Comparison of ENCODE assay signal across 20 cellular contexts in genomic region chr6:47162231-47162630, GRCh38.
DNase-seq lines count a peak whose midpoint lies in the region; ATAC-seq, FAIRE-seq and TF ChIP-seq lines count a peak whose summit lies in the region.
"Had no signal": no experiment of that assay in that cellular context is flagged by ENCODE, and none has a peak within 500 bp of the region (broad histone marks: within the 10 kb centered on the region; RNA-seq: fewer than 3 reads in every experiment).

No MANE protein-coding gene starts in this region.

- no peaks in the 10 kb centered on the region for H3K9me2 ChIP-seq in neural cell (ENCODE audit: insufficient read depth, low read length)

- no peaks in the 10 kb centered on the region for H3K36me3 ChIP-seq in Panc1 (ENCODE audit: control insufficient read depth, insufficient read depth, low read length)
- no peaks in the 10 kb centered on the region for H3K36me3 ChIP-seq in neural cell (ENCODE audit: insufficient read depth, low read length)

- H3K27me3 ChIP-seq in Panc1 (ENCODE audit: control insufficient read depth, insufficient read depth, low read length), result no peaks in the 10 kb centered on the region
- H3K27me3 ChIP-seq in neural cell (ENCODE audit: insufficient read depth, low read depth, low read length), result no peaks in the 10 kb centered on the region

- H3K4me3 ChIP-seq in Panc1 (ENCODE audit: low read depth in 2 of 2, low read length in 2 of 2) (no peak overlapping the region), neural cell (ENCODE audit: low read length) (peak overlapping the region; percentile 4)
- H3K4me3 ChIP-seq: GM23338 had no signal

- H3K9me3 ChIP-seq in Panc1 (ENCODE audit: control insufficient read depth, insufficient read depth, low read depth, low read length), result no peaks in the 10 kb centered on the region
- no peaks in the 10 kb centered on the region for H3K9me3 ChIP-seq in neural cell (ENCODE audit: low read length)

- no peak overlapping the region for H2AFZ ChIP-seq in neural cell (ENCODE audit: low read depth, low read length)
- H2AFZ ChIP-seq: GM23338 had no signal

- ATAC-seq in Panc1, result no peak
- ATAC-seq: CD8-positive, alpha-beta T cell; GM23338; HCT116 had no signal

- in situ Hi-C loops in Panc1 (cut with HindIII; ENCODE audit: low pct_unique_long_range_greater_than_20kb, low sequenced_read_pairs), result no loop called here

- H3K79me2 ChIP-seq in neural cell (replicated peaks; ENCODE audit: insufficient read depth, low read length), result no peaks in the 10 kb centered on the region

- BruUV-seq in Calu3 (replicated peaks; lab: Mats Ljungman, UMichigan) (no TSS peak), Panc1 (replicated peaks; lab: Mats Ljungman, UMichigan) (no TSS peak)

- H3K4me3 Mint-ChIP-seq in Calu3 (ENCODE audit: low read depth, unreplicated experiment) (no peak overlapping the region), endothelial cell (ENCODE audit: unreplicated experiment) (no peak overlapping the region)
- H3K4me3 Mint-ChIP-seq: CD8-positive, alpha-beta T cell; GM23338; HFFc6 had no signal

- peak overlapping the region; percentile 77 for H3K27ac Mint-ChIP-seq in Calu3 (ENCODE audit: unreplicated experiment)
- H3K27ac Mint-ChIP-seq in endothelial cell (ENCODE audit: unreplicated experiment), result no peak overlapping the region
- H3K27ac Mint-ChIP-seq: CD8-positive, alpha-beta T cell; GM23338; HFFc6 had no signal

- no peak for TF ChIP-seq POLR2A in H54 (IDR thresholded peaks at IDR 0.05; ENCODE audit: low read depth, low read length)

- H3K27ac ChIP-seq in Panc1 (ENCODE audit: low read length) (peak overlapping the region; percentile 55; the same call in 1 of the 2 replicates), neural cell (ENCODE audit: low read length) (peak overlapping the region; percentile 90)

- TF ChIP-seq RAD21 in neural cell (conservative IDR thresholded peaks at IDR 0.05), result no peak

- no peak for DNase-seq in Calu3
- DNase-seq in H54 (ENCODE audit: insufficient read length, low spot score), result no peak
- DNase-seq in Panc1 (ENCODE audit: low read depth, low spot score), result no peak
- DNase-seq in GM20000 (ENCODE audit: low spot score), result no peak
- DNase-seq in NCI-H748 treated with DMSO at 0.1 percent for 48 hours (lab: John Stamatoyannopoulos, UW), result no peak
- no peak for DNase-seq in endothelial cell (ENCODE audit: low spot score)
- DNase-seq: CD8-positive, alpha-beta T cell; DMS 273 treated with DMSO at 0.1 percent for 48 hours; DMS53; DND-41; EL; H7; HFFc6; IMR-90 had no signal

- H3K4me1 Mint-ChIP-seq in Calu3 (ENCODE audit: low read depth, unreplicated experiment) (peaks cover 50% of the 10 kb centered on the region), endothelial cell (ENCODE audit: unreplicated experiment) (no peaks in the 10 kb centered on the region)

- CTCF ChIA-PET in Calu3 (lab: Charles Lee) (no interaction called here), Panc1 (lab: Charles Lee) (no interaction called here)

- intact Hi-C loops in Calu3 (cut with micrococcal nuclease; ENCODE audit: unreplicated experiment), result no loop called here
- intact Hi-C loops in Panc1 (cut with micrococcal nuclease; ENCODE audit: unreplicated experiment), result no loop called here

- H3K36me3 Mint-ChIP-seq in Calu3 (ENCODE audit: insufficient read depth, unreplicated experiment) (no peaks in the 10 kb centered on the region), endothelial cell (ENCODE audit: low read depth, unreplicated experiment) (no peaks in the 10 kb centered on the region)
- H3K36me3 Mint-ChIP-seq: CD8-positive, alpha-beta T cell had no signal

- POLR2A ChIA-PET in Panc1 (lab: Charles Lee), result no interaction called here

- H4K20me1 ChIP-seq in neural cell (ENCODE audit: insufficient read depth), result no peaks in the 10 kb centered on the region

- H3K27me3 Mint-ChIP-seq in Calu3 (ENCODE audit: unreplicated experiment) (no peaks in the 10 kb centered on the region), endothelial cell (ENCODE audit: unreplicated experiment) (no peaks in the 10 kb centered on the region)

- H3K4me2 ChIP-seq in neural cell (ENCODE audit: low read length), result peak overlapping the region; percentile 29
- H3K4me2 ChIP-seq: GM23338 had no signal

- FAIRE-seq in H54 (lab: Jason Lieb, UNC), result peak; percentile 64
- FAIRE-seq: A204.1, G401.6, HTR-8/SVneo had no signal

- peak; percentile 92 for TF ChIP-seq EP300 in neural cell (conservative IDR thresholded peaks at IDR 0.05; ENCODE audit: poor library complexity, severe bottlenecking)

- H3K4me1 ChIP-seq in Panc1 (ENCODE audit: control insufficient read depth, insufficient read depth, low read length), result no peaks in the 10 kb centered on the region

- no peak for TF ChIP-seq CTCF in Calu3 (IDR thresholded peaks at IDR 0.05; ENCODE audit: unreplicated experiment)
- no peak for TF ChIP-seq CTCF in Panc1 (IDR thresholded peaks at IDR 0.05)
- TF ChIP-seq CTCF in neural cell (IDR thresholded peaks at IDR 0.05; ENCODE audit: poor library complexity, severe bottlenecking), result no peak
- TF ChIP-seq CTCF in GM20000 (IDR thresholded peaks at IDR 0.05; ENCODE audit: extremely low read depth, missing control alignments), result no peak
- no peak for TF ChIP-seq CTCF in endothelial cell (IDR thresholded peaks at IDR 0.05; ENCODE audit: unreplicated experiment)

- peak overlapping the region; percentile 46 for H3K9ac ChIP-seq in neural cell (ENCODE audit: low read length)

- H3K9me3 Mint-ChIP-seq in Calu3 (ENCODE audit: low read depth, unreplicated experiment) (peaks cover 7% of the 10 kb centered on the region), endothelial cell (ENCODE audit: unreplicated experiment) (no peaks in the 10 kb centered on the region)
- H3K9me3 Mint-ChIP-seq: CD8-positive, alpha-beta T cell; GM23338; HFFc6 had no signal

- H3F3A ChIP-seq in neural cell (ENCODE audit: insufficient read depth, low read length, poor library complexity, severe bottlenecking), result no peaks in the 10 kb centered on the region

TF ChIP-seq in neural cell, 6 proteins besides CTCF, POLR2A, EP300 and RAD21:
- TF ChIP-seq POLR2AphosphoS5 (IDR thresholded peaks at IDR 0.05) (peak; percentile 70), TAF1 (IDR thresholded peaks at IDR 0.05; ENCODE audit: low read depth) (no peak), REST (IDR thresholded peaks at IDR 0.05; ENCODE audit: borderline replicate concordance) (peak; percentile 96)
